17 cellular contexts compared by ENCODE assay signal in the genomic region with DNA sequence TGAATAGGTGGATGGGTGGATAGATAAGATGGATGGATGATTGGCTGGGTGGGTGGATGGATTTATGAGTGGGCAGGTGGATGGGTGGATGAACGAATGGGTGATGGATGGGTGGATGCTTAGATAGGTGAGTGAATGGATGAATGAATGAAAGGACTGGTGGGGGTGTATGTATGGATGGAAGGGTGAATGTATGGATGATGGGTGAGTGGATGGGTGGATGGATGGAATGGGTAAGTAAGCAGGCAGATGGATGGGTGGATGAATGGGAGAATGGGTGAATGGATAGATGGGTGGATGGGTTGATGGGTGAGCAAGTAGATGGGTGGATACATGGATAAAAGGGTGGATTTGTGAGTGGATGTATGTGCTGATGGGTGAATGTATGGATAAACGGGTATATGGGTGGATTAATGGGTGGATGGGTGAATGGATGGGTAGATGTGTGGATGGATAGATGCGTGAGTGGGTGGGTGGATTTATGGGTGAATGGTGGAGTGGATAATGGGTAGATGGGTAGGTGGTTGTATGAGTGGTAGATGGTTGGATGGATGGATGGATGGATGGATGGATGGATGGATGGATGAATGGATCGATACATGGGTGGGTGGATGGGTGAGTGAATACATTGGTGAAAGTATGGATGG.
DNase-seq lines count a peak whose midpoint lies in the region; ATAC-seq, FAIRE-seq and TF ChIP-seq lines count a peak whose summit lies in the region.
"Had no signal": no experiment of that assay in that cellular context is flagged by ENCODE, and none has a peak within 500 bp of the region (broad histone marks: within the 10 kb centered on the region; RNA-seq: fewer than 3 reads in every experiment).

No MANE protein-coding gene starts in this region.

- in situ Hi-C loops in IMR-90 (cut with MboI; ENCODE audit: low sequenced_read_pairs), result no loop called here

- no peaks in the 10 kb centered on the region for H3K4me1 Mint-ChIP-seq in stimulated activated memory B cell treated with anti-CD40 and anti-IgM and Interleukin-4, amounts not matched to agents 10 μg/mL and 1 μg/mL and 100 μg/mL, for 72 hours
- H3K4me1 Mint-ChIP-seq in progenitor cell of endocrine pancreas (ENCODE audit: low read depth), result no peaks in the 10 kb centered on the region
- H3K4me1 Mint-ChIP-seq: CD8-positive, alpha-beta memory T cell had no signal

- no peak overlapping the region for H3K27ac Mint-ChIP-seq in stimulated activated memory B cell treated with anti-CD40 and anti-IgM and Interleukin-4, amounts not matched to agents 10 μg/mL and 1 μg/mL and 100 μg/mL, for 72 hours
- H3K27ac Mint-ChIP-seq in progenitor cell of endocrine pancreas, result no peak overlapping the region
- H3K27ac Mint-ChIP-seq: CD8-positive, alpha-beta memory T cell; HFFc6 had no signal

- H3K4me1 ChIP-seq in IMR-90 (ENCODE audit: control insufficient read depth, insufficient read depth, low read length), result no peaks in the 10 kb centered on the region
- H3K4me1 ChIP-seq: BLaER1, HAP-1 had no signal

- no peak overlapping the region for H3K9ac ChIP-seq in IMR-90 (ENCODE audit: low read depth, low read length)
- H3K9ac ChIP-seq: BLaER1 had no signal

- H2BK15ac ChIP-seq in IMR-90 (ENCODE audit: low read depth, low read length), result no peak overlapping the region

- no peak overlapping the region for H4K91ac ChIP-seq in IMR-90 (ENCODE audit: insufficient read depth, low read depth, low read length)

- no peak for DNase-seq in GM12891 (ENCODE audit: insufficient read length, low spot score)
- DNase-seq in IMR-90, result no peak
- DNase-seq in progenitor cell of endocrine pancreas (ENCODE audit: low spot score, unreplicated experiment), result no peak
- no peak for DNase-seq in NCI-H2171 treated with DMSO at 0.1 percent for 48 hours (lab: John Stamatoyannopoulos, UW)
- DNase-seq in effector CD4-positive, alpha-beta T cell, result no peak
- DNase-seq in coronary artery (ENCODE audit: low spot score), result no peak
- DNase-seq: Calu3; CD8-positive, alpha-beta memory T cell; DMS 273 treated with DMSO at 0.1 percent for 48 hours; GOT3; HFFc6 had no signal

- no peak overlapping the region for H2AK9ac ChIP-seq in IMR-90 (replicated peaks; ENCODE audit: low read depth, low read length, poor library complexity)

- H3K18ac ChIP-seq in IMR-90 (ENCODE audit: low read depth, low read length), result no peak overlapping the region

- H3K9me1 ChIP-seq in IMR-90 (ENCODE audit: insufficient read depth, low read length), result no peaks in the 10 kb centered on the region

- TF ChIP-seq CTCF in IMR-90 (conservative IDR thresholded peaks at IDR 0.05; ENCODE audit: low read depth, low read length) (no peak), progenitor cell of endocrine pancreas (IDR thresholded peaks at IDR 0.05; ENCODE audit: unreplicated experiment) (no peak), coronary artery (IDR thresholded peaks at IDR 0.05) (no peak)

- 43 to 96% methylated on average over 3 to 4 of the region's 4 CpGs for WGBS in IMR-90 (ENCODE audit: extremely low coverage in 2 of 2, insufficient read length in 1 of 2), 2 experiments

- H3K4me3 ChIP-seq in IMR-90 (ENCODE audit: insufficient read depth, low read depth, low read length), result no peak overlapping the region
- H3K4me3 ChIP-seq in coronary artery, result no peak overlapping the region
- H3K4me3 ChIP-seq: BLaER1, HAP-1 had no signal

- H4K20me1 ChIP-seq in IMR-90 (ENCODE audit: insufficient read depth, low read length), result no peaks in the 10 kb centered on the region
- H4K20me1 ChIP-seq: BLaER1 had no signal

- H3K14ac ChIP-seq in IMR-90 (replicated peaks; ENCODE audit: low read depth, low read length), result no peak overlapping the region

- H3K9me3 ChIP-seq in IMR-90 (ENCODE audit: control insufficient read depth, insufficient read depth, low read length), result peaks cover 15% of the 10 kb centered on the region

- no peak overlapping the region for H3K4me2 ChIP-seq in IMR-90 (ENCODE audit: low read depth, low read length)
- H3K4me2 ChIP-seq: BLaER1 had no signal

- H3K9me3 Mint-ChIP-seq in stimulated activated memory B cell treated with anti-CD40 and anti-IgM and Interleukin-4, amounts not matched to agents 10 μg/mL and 1 μg/mL and 100 μg/mL, for 72 hours, result peaks cover 16% of the 10 kb centered on the region
- H3K9me3 Mint-ChIP-seq in progenitor cell of endocrine pancreas (ENCODE audit: low read depth), result no peaks in the 10 kb centered on the region

- TF ChIP-seq RAD21 in IMR-90 (IDR thresholded peaks at IDR 0.05; ENCODE audit: low read length), result no peak

- H3K36me3 ChIP-seq in IMR-90 (ENCODE audit: control insufficient read depth, insufficient read depth, low read length), result no peaks in the 10 kb centered on the region
- H3K36me3 ChIP-seq: BLaER1, HAP-1 had no signal

- peak overlapping the region; percentile 53 for H2BK5ac ChIP-seq in IMR-90 (ENCODE audit: low read depth, low read length, poor library complexity, severe bottlenecking)

- H2BK120ac ChIP-seq in IMR-90 (ENCODE audit: low read depth, low read length), result no peak overlapping the region

- no peak overlapping the region for H2AFZ ChIP-seq in IMR-90 (replicated peaks; ENCODE audit: low read length, poor library complexity)

- BruUV-seq in IMR-90 (replicated peaks; lab: Mats Ljungman, UMichigan), result no TSS peak

- H3K27ac ChIP-seq in IMR-90 (ENCODE audit: insufficient read depth, low read length) (no peak overlapping the region), coronary artery (no peak overlapping the region)
- H3K27ac ChIP-seq: 22Rv1, BLaER1 had no signal

- CTCF ChIA-PET in IMR-90 (lab: Yijun Ruan, JAX), result no interaction called here

- H4K8ac ChIP-seq in IMR-90 (ENCODE audit: low read depth in 2 of 2, low read length in 2 of 2), result no peak overlapping the region

- no peak overlapping the region for H2BK20ac ChIP-seq in IMR-90 (ENCODE audit: low read depth, low read length)

- TF ChIP-seq POLR2A in GM12891 (IDR thresholded peaks at IDR 0.05; ENCODE audit: low read depth, low read length) (no peak), IMR-90 (IDR thresholded peaks at IDR 0.05; ENCODE audit: low read depth, low read length) (no peak)

- dilution Hi-C loops in IMR-90 (cut with HindIII; ENCODE audit: low sequenced_read_pairs, unreplicated experiment), result no loop called here

- no peak overlapping the region for H3K4ac ChIP-seq in IMR-90 (ENCODE audit: low read depth, low read length)

- H3K4me3 Mint-ChIP-seq in stimulated activated memory B cell treated with anti-CD40 and anti-IgM and Interleukin-4, amounts not matched to agents 10 μg/mL and 1 μg/mL and 100 μg/mL, for 72 hours, result no peak overlapping the region
- H3K4me3 Mint-ChIP-seq in progenitor cell of endocrine pancreas (ENCODE audit: low read depth), result no peak overlapping the region
- H3K4me3 Mint-ChIP-seq: CD8-positive, alpha-beta memory T cell; HFFc6 had no signal

- no peaks in the 10 kb centered on the region for H3K79me1 ChIP-seq in IMR-90 (ENCODE audit: low read depth in 1 of 2, low read length in 2 of 2)

- H3K36me3 Mint-ChIP-seq in stimulated activated memory B cell treated with anti-CD40 and anti-IgM and Interleukin-4, amounts not matched to agents 10 μg/mL and 1 μg/mL and 100 μg/mL, for 72 hours, result no peaks in the 10 kb centered on the region
- H3K36me3 Mint-ChIP-seq in progenitor cell of endocrine pancreas (ENCODE audit: insufficient read depth), result no peaks in the 10 kb centered on the region
- H3K36me3 Mint-ChIP-seq: CD8-positive, alpha-beta memory T cell had no signal

- H4K5ac ChIP-seq in IMR-90 (ENCODE audit: low read depth, low read length), result no peak overlapping the region

- ATAC-seq in IMR-90 (ENCODE audit: low read depth) (no peak), esophagus mucosa (peak; percentile 26)
- ATAC-seq in stimulated activated memory B cell treated with anti-CD40 and anti-IgM and Interleukin-4, amounts not matched to agents 10 μg/mL and 1 μg/mL and 100 μg/mL, for 72 hours, result peak; percentile 27

- no peaks in the 10 kb centered on the region for H3K27me3 ChIP-seq in IMR-90 (ENCODE audit: control insufficient read depth, insufficient read depth, low read length)
- H3K27me3 ChIP-seq: BLaER1 had no signal

- peak; percentile 23 for FAIRE-seq in GM12891 (lab: Jason Lieb, UNC)
- FAIRE-seq: GM19239 had no signal

- intact Hi-C loops in IMR-90 (cut with micrococcal nuclease), result no loop called here

- no peak overlapping the region for H3K56ac ChIP-seq in IMR-90 (ENCODE audit: extremely low read depth, insufficient read depth, low read length)

- POLR2A ChIA-PET in IMR-90 (lab: Charles Lee; ENCODE audit: unreplicated experiment), result no interaction called here

- no peak overlapping the region for H3K23ac ChIP-seq in IMR-90 (ENCODE audit: low read depth, low read length)

- H3K27me3 Mint-ChIP-seq in stimulated activated memory B cell treated with anti-CD40 and anti-IgM and Interleukin-4, amounts not matched to agents 10 μg/mL and 1 μg/mL and 100 μg/mL, for 72 hours, result no peaks in the 10 kb centered on the region
- H3K27me3 Mint-ChIP-seq in progenitor cell of endocrine pancreas, result peaks cover 3% of the 10 kb centered on the region

- no peak overlapping the region for H2AK5ac ChIP-seq in IMR-90 (ENCODE audit: low read depth, low read length)

TF ChIP-seq in GM12891, 5 proteins besides CTCF, POLR2A, EP300 and RAD21:
- TF ChIP-seq POU2F2 (IDR thresholded peaks at IDR 0.05; ENCODE audit: low read depth, low read length), result no peak
- TF ChIP-seq TAF1 (IDR thresholded peaks at IDR 0.05; ENCODE audit: low read depth, low read length), result no peak
- TF ChIP-seq SPI1 (IDR thresholded peaks at IDR 0.05; ENCODE audit: low read depth, low read length), result no peak
- TF ChIP-seq PAX5 (IDR thresholded peaks at IDR 0.05; ENCODE audit: insufficient read depth, low read length, severe bottlenecking), result no peak
- no peak for TF ChIP-seq POLR2AphosphoS5 (IDR thresholded peaks at IDR 0.05; ENCODE audit: low read depth, low read length)

TF ChIP-seq in IMR-90, 13 proteins besides CTCF, POLR2A, EP300 and RAD21 (continues in another document):
- TF ChIP-seq CHD1 (IDR thresholded peaks at IDR 0.05; ENCODE audit: low read depth, low read length) (no peak), SMC3 (IDR thresholded peaks at IDR 0.05; ENCODE audit: low read depth, low read length) (no peak), BHLHE40 (IDR thresholded peaks at IDR 0.05; ENCODE audit: low read depth, low read length) (no peak), RFX5 (IDR thresholded peaks at IDR 0.05; ENCODE audit: low read depth, low read length) (no peak)
- TF ChIP-seq, protein P1, sequence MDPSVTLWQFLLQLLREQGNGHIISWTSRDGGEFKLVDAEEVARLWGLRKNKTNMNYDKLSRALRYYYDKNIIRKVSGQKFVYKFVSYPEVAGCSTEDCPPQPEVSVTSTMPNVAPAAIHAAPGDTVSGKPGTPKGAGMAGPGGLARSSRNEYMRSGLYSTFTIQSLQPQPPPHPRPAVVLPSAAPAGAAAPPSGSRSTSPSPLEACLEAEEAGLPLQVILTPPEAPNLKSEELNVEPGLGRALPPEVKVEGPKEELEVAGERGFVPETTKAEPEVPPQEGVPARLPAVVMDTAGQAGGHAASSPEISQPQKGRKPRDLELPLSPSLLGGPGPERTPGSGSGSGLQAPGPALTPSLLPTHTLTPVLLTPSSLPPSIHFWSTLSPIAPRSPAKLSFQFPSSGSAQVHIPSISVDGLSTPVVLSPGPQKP (IDR thresholded peaks at IDR 0.05; ENCODE audit: borderline replicate concordance, low read depth, low read length), result no peak
